Comparison of ENCODE assay signal across 1 cellular context in genomic region chr7:101862280-101863220, GRCh38.
TF ChIP-seq lines count a peak whose summit lies in the region.

No MANE protein-coding gene starts in this region.

TF ChIP-seq in GM23338, 12 proteins besides CTCF, POLR2A, EP300 and RAD21 (continued from another document):
- TF ChIP-seq, protein P1, sequence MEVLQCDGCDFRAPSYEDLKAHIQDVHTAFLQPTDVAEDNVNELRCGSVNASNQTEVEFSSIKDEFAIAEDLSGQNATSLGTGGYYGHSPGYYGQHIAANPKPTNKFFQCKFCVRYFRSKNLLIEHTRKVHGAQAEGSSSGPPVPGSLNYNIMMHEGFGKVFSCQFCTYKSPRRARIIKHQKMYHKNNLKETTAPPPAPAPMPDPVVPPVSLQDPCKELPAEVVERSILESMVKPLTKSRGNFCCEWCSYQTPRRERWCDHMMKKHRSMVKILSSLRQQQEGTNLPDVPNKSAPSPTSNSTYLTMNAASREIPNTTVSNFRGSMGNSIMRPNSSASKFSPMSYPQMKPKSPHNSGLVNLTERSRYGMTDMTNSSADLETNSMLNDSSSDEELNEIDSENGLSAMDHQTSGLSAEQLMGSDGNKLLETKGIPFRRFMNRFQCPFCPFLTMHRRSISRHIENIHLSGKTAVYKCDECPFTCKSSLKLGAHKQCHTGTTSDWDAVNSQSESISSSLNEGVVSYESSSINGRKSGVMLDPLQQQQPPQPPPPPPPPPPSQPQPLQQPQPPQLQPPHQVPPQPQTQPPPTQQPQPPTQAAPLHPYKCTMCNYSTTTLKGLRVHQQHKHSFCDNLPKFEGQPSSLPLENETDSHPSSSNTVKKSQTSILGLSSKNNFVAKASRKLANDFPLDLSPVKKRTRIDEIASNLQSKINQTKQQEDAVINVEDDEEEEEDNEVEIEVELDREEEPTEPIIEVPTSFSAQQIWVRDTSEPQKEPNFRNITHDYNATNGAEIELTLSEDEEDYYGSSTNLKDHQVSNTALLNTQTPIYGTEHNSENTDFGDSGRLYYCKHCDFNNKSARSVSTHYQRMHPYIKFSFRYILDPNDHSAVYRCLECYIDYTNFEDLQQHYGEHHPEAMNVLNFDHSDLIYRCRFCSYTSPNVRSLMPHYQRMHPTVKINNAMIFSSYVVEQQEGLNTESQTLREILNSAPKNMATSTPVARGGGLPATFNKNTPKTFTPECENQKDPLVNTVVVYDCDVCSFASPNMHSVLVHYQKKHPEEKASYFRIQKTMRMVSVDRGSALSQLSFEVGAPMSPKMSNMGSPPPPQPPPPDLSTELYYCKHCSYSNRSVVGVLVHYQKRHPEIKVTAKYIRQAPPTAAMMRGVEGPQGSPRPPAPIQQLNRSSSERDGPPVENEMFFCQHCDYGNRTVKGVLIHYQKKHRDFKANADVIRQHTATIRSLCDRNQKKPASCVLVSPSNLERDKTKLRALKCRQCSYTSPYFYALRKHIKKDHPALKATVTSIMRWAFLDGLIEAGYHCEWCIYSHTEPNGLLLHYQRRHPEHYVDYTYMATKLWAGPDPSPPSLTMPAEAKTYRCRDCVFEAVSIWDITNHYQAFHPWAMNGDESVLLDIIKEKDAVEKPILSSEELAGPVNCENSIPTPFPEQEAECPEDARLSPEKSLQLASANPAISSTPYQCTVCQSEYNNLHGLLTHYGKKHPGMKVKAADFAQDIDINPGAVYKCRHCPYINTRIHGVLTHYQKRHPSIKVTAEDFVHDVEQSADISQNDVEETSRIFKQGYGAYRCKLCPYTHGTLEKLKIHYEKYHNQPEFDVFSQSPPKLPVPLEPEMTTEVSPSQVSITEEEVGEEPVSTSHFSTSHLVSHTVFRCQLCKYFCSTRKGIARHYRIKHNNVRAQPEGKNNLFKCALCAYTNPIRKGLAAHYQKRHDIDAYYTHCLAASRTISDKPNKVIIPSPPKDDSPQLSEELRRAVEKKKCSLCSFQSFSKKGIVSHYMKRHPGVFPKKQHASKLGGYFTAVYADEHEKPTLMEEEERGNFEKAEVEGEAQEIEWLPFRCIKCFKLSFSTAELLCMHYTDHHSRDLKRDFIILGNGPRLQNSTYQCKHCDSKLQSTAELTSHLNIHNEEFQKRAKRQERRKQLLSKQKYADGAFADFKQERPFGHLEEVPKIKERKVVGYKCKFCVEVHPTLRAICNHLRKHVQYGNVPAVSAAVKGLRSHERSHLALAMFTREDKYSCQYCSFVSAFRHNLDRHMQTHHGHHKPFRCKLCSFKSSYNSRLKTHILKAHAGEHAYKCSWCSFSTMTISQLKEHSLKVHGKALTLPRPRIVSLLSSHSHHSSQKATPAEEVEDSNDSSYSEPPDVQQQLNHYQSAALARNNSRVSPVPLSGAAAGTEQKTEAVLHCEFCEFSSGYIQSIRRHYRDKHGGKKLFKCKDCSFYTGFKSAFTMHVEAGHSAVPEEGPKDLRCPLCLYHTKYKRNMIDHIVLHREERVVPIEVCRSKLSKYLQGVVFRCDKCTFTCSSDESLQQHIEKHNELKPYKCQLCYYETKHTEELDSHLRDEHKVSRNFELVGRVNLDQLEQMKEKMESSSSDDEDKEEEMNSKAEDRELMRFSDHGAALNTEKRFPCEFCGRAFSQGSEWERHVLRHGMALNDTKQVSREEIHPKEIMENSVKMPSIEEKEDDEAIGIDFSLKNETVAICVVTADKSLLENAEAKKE (CRISPR knock-in tag; IDR thresholded peaks at IDR 0.05), result no peak; the same call in 1 of the 2 replicates
- TF ChIP-seq ZNF331 (CRISPR knock-in tag; IDR thresholded peaks at IDR 0.05; ENCODE audit: low read depth) (no peak), POLR2AphosphoS5 (IDR thresholded peaks at IDR 0.05; ENCODE audit: low read depth) (no peak), JUNB (IDR thresholded peaks at IDR 0.05; ENCODE audit: unreplicated experiment) (no peak), STAT1 (IDR thresholded peaks at IDR 0.05; ENCODE audit: unreplicated experiment) (no peak), ZNF114 (CRISPR knock-in tag; IDR thresholded peaks at IDR 0.05) (no peak)
- TF ChIP-seq, protein P2, sequence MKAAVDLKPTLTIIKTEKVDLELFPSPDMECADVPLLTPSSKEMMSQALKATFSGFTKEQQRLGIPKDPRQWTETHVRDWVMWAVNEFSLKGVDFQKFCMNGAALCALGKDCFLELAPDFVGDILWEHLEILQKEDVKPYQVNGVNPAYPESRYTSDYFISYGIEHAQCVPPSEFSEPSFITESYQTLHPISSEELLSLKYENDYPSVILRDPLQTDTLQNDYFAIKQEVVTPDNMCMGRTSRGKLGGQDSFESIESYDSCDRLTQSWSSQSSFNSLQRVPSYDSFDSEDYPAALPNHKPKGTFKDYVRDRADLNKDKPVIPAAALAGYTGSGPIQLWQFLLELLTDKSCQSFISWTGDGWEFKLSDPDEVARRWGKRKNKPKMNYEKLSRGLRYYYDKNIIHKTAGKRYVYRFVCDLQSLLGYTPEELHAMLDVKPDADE (IDR thresholded peaks at IDR 0.05), result no peak
